In the genomic region with DNA sequence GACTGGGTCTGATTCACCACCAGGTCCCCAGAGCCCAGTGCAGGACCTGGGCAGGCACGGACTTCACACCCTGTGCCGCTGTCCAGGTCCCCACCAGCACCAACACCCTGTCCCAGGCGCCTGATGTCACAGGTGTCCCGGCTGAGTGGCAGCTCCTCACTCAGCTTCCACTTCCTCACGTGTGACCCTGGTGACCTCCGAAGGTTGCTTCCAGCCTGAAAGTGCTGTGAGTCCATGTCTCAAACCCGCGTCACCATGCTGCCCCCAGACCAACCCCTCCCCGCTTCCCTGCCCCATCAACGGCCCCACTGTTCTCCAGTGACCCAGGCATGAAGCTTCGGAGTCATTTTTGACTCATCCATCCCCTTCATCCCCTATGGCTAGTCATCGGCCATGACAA, we compare ENCODE assay signal across 29 cellular contexts. TPM values are rescaled to one million over a fixed set of nuclear protein-coding genes. Genes with fewer than 3 reads are reported as not detected.
A peak's percentile ranks its signal among the peaks of the same experiment; 100 is the strongest.
DNase-seq lines count a peak whose midpoint lies in the region; TF ChIP-seq lines count a peak whose summit lies in the region.
"Had no signal": no experiment of that assay in that cellular context is flagged by ENCODE, and none has a peak within 500 bp of the region (broad histone marks: within the 10 kb centered on the region; RNA-seq: fewer than 3 reads in every experiment).

No MANE protein-coding gene starts in this region.

- H3K27me3 ChIP-seq in esophagus muscularis mucosa, result no peaks in the 10 kb centered on the region
- no peaks in the 10 kb centered on the region for H3K27me3 ChIP-seq in osteoblast (ENCODE audit: insufficient read depth, low read length)
- H3K27me3 ChIP-seq: brain microvascular endothelial cell had no signal

- H4K20me1 ChIP-seq in osteoblast (ENCODE audit: insufficient read depth, low read length), result no peaks in the 10 kb centered on the region

- H3K27ac ChIP-seq in esophagus muscularis mucosa (replicated peaks in 1 of 4) (peak overlapping the region; percentile 18 to 77 (median 26)), osteoblast (ENCODE audit: low read depth, low read length) (no peak overlapping the region)
- H3K27ac ChIP-seq: brain microvascular endothelial cell, epithelial cell of prostate, HL-60 had no signal

- H3K9me3 ChIP-seq in esophagus muscularis mucosa (no peaks in the 10 kb centered on the region), osteoblast (ENCODE audit: low read depth, low read length) (no peaks in the 10 kb centered on the region)

- H3K4me2 ChIP-seq in osteoblast (ENCODE audit: insufficient read depth, low read length), result no peak overlapping the region

- WGBS in esophagus muscularis mucosa, result 89% methylated on average over 11 of the region's 12 CpGs

- intact Hi-C loops in esophagus muscularis mucosa (cut with DNase I), result no loop called here

- no peak overlapping the region for H2AFZ ChIP-seq in osteoblast (ENCODE audit: low read length)

- H3K4me1 ChIP-seq in esophagus muscularis mucosa (peaks cover 19 to 58% (median 32%) of the 10 kb centered on the region in 4 donors), osteoblast (ENCODE audit: insufficient read depth, low read length) (peaks cover 30% of the 10 kb centered on the region)

- no peak for TF ChIP-seq POLR2A in esophagus muscularis mucosa (IDR thresholded peaks at IDR 0.05; ENCODE audit: low read depth)

- H3K4me3 ChIP-seq in esophagus muscularis mucosa, result no peak overlapping the region
- H3K4me3 ChIP-seq in osteoblast (ENCODE audit: insufficient read depth, low read length), result no peak overlapping the region

- TF ChIP-seq EP300 in esophagus muscularis mucosa (IDR thresholded peaks at IDR 0.05), result no peak

- no peaks in the 10 kb centered on the region for H3K79me2 ChIP-seq in osteoblast (ENCODE audit: insufficient read depth, low read length)

- no peak for TF ChIP-seq CTCF in esophagus muscularis mucosa (IDR thresholded peaks at IDR 0.05)
- TF ChIP-seq CTCF in osteoblast (IDR thresholded peaks at IDR 0.05; ENCODE audit: extremely low read depth, low read depth, low read length), result no peak

- DNase-seq in Ammon's horn (ENCODE audit: low spot score), result peak; percentile 28
- peak; percentile 61 for DNase-seq in RPMI7951 (ENCODE audit: low read depth)
- DNase-seq in esophagus muscularis mucosa (ENCODE audit: extremely low spot score), result no peak
- peak; percentile 79 for DNase-seq in osteoblast (ENCODE audit: insufficient read length, low spot score, missing footprints)
- no peak for DNase-seq in NCI-H774 (lab: John Stamatoyannopoulos, UW)
- no peak for DNase-seq in NCI-H128 (lab: John Stamatoyannopoulos, UW; ENCODE audit: unreplicated experiment)
- DNase-seq in GM19240 (ENCODE audit: insufficient read length, low spot score), result no peak
- DNase-seq: activated CD4-positive, alpha-beta T cell treated with anti-CD3 and anti-CD28 coated beads, Interleukin-2, amount 50 U/mL, for 48 hours; activated naive CD4-positive, alpha-beta T cell; activated T-cell treated with anti-CD3 and anti-CD28 coated beads, Interleukin-2, amount 50 U/mL, for 48 hours; AML-193; brain microvascular endothelial cell; CD8-positive, alpha-beta T cell; effector CD8-positive, alpha-beta T cell; glutamatergic neuron; left ventricle myocardium superior; MM.1S; naive thymus-derived CD4-positive, alpha-beta T cell; NCI-H1105 treated with DMSO at 0.1 percent for 48 hours; NCI-H2029; NCI-H524 treated with DMSO at 0.1 percent for 48 hours; NK-92 treated with Interleukin-12 subunit alpha and Interleukin-12 subunit beta, amount 100 ng/mL, for 24 hours; PC-3; SHP77; T-helper 17 cell had no signal

- H3K36me3 ChIP-seq in esophagus muscularis mucosa (no peaks in the 10 kb centered on the region), osteoblast (ENCODE audit: insufficient read depth, low read length) (no peaks in the 10 kb centered on the region)
- H3K36me3 ChIP-seq: brain microvascular endothelial cell had no signal

RNA-seq across cellular contexts. Expression of gene PICK1, which starts 25.7 kb away (rescaled TPM):
- total RNA-seq in RPMI7951 (2014; rRNA removed; shearing (Covaris generic)), result 6.5 and 12.7 TPM in 2 replicates
- total RNA-seq in esophagus muscularis mucosa (10 to 100 TPM; 23.3 to 36.1 (median 31.1) TPM), osteoblast (14.4 and 15.6 TPM in 2 replicates)

RNA-seq across cellular contexts. Expression of gene SOX10, which starts 47.1 kb away (rescaled TPM):
- total RNA-seq in RPMI7951 (2014; rRNA removed; shearing (Covaris generic)), result 3.0 and 3.2 TPM in 2 replicates
- total RNA-seq in esophagus muscularis mucosa (10 to 100 TPM; 10.3 to 29.5 (median 17.7) TPM), osteoblast (not detected in 2 replicates)
- total RNA-seq: A673; CD8-positive, alpha-beta T cell; H4; naive thymus-derived CD4-positive, alpha-beta T cell; T-helper 17 cell had no signal

RNA-seq across cellular contexts. Expression of gene SLC16A8, which starts 52.5 kb away (rescaled TPM):
- not detected in 2 replicates for total RNA-seq in RPMI7951 (2014; rRNA removed; shearing (Covaris generic))
- total RNA-seq in esophagus muscularis mucosa, result under 1 TPM in 3 of 4 donors, not detected in 1; 0.29 to 0.65 (median 0.33) TPM
- total RNA-seq in osteoblast, result not detected in 2 replicates
- total RNA-seq: A673; CD8-positive, alpha-beta T cell; H4; left ventricle myocardium superior; naive thymus-derived CD4-positive, alpha-beta T cell; PC-3; T-helper 17 cell had no signal

Comparison
In these comparisons a context has a peak if more than half of its experiments do, and no peak if none do; other contexts are left out.
1. DNase-seq: peak in Ammon's horn (single experiment), RPMI7951 (single experiment) and osteoblast (single experiment); none in esophagus muscularis mucosa (single experiment), NCI-H774 (single experiment), NCI-H128 (single experiment) and GM19240 (single experiment).